Comparison of ENCODE assay signal across 28 cellular contexts in genomic region chr9:105419981-105420597, GRCh38.
"Had no signal": no experiment of that assay in that cellular context is flagged by ENCODE, and none has a peak within 500 bp of the region (broad histone marks: within the 10 kb centered on the region; RNA-seq: fewer than 3 reads in every experiment).

No MANE protein-coding gene starts in this region.

- ATAC-seq: activated CD4-positive, CD25-positive, alpha-beta regulatory T cell treated with anti-CD3 and anti-CD28 coated beads, Interleukin-2, amount 50 U/mL, for 24 hours; esophagus mucosa; heart left ventricle; left lung; natural killer cell; right cardiac atrium had no signal

- H3K9me3 ChIP-seq: adrenal gland, ascending aorta, heart left ventricle, left lung, thoracic aorta, uterus had no signal

- H3K4me1 ChIP-seq: ascending aorta, neural progenitor cell, uterus had no signal

- H3K27ac ChIP-seq: adrenal gland, ascending aorta, cardiac muscle cell, heart left ventricle, left lung, neural progenitor cell, parathyroid adenoma, thoracic aorta, uterus had no signal

- H3K4me3 ChIP-seq: adrenal gland, ascending aorta, cardiac muscle cell, heart left ventricle, left lung, lung, neural progenitor cell, thoracic aorta, uterus had no signal

- H3K27me3 ChIP-seq: adrenal gland, ascending aorta, cardiac muscle cell, heart left ventricle, left lung, neural progenitor cell, uterus had no signal

- H3K36me3 ChIP-seq: adrenal gland, ascending aorta, cardiac muscle cell, heart left ventricle, left lung, neural progenitor cell, thoracic aorta, uterus, WERI-Rb-1 had no signal

- DNase-seq: activated CD4-positive, alpha-beta T cell treated with anti-CD3 and anti-CD28 coated beads for 48 hours; activated CD4-positive, alpha-beta T cell treated with anti-CD3 and anti-CD28 coated beads, Interleukin-2, amount 50 U/mL, for 48 hours; activated CD8-positive, alpha-beta memory T cell treated with anti-CD3 and anti-CD28 coated beads for 24 hours; activated effector memory CD4-positive, alpha-beta T cell treated with Interleukin-2 at 50 U/mL for 16 hours; activated naive CD4-positive, alpha-beta T cell treated with Interleukin-2 at 50 U/mL for 16 hours; cortex of kidney; foreskin fibroblast; heart left ventricle; left lung; mesendoderm; natural killer cell; occipital lobe; right cardiac atrium; stimulated activated CD4-positive, alpha-beta T cell treated with anti-CD3 and anti-CD28 coated beads, Interleukin-2, amount 100 ng/mL, for 48 hours; stimulated activated naive CD4-positive, alpha-beta T cell treated with Interleukin-2 at 50 U/mL for 16 hours; T1000; uterus; WERI-Rb-1 had no signal

- FAIRE-seq: endothelial cell of umbilical vein had no signal
